1 cellular context compared by ENCODE assay signal in the genomic region with DNA sequence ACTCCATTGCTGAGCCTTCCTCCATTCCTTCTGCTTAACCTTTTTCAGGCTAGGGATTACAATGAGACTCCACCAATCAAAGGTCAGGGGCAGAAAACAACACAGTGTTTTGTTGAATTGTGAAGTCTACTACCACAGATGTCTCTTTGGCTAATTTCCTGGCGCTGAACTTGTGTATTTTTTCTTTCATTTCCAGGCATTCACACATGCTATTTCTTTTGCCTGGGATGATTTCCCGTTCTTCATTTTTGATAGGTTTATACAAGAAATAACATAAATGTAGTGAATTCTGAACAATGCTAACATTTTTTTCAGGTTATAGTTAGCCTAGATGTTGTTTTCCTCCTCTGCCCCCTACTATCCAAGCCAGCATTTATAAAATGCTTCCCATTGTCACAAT.
TF ChIP-seq lines count a peak whose summit lies in the region.

No MANE protein-coding gene starts in this region.

TF ChIP-seq in GM23338, 12 proteins besides CTCF, POLR2A, EP300 and RAD21 (continued from another document):
- TF ChIP-seq, protein P1, sequence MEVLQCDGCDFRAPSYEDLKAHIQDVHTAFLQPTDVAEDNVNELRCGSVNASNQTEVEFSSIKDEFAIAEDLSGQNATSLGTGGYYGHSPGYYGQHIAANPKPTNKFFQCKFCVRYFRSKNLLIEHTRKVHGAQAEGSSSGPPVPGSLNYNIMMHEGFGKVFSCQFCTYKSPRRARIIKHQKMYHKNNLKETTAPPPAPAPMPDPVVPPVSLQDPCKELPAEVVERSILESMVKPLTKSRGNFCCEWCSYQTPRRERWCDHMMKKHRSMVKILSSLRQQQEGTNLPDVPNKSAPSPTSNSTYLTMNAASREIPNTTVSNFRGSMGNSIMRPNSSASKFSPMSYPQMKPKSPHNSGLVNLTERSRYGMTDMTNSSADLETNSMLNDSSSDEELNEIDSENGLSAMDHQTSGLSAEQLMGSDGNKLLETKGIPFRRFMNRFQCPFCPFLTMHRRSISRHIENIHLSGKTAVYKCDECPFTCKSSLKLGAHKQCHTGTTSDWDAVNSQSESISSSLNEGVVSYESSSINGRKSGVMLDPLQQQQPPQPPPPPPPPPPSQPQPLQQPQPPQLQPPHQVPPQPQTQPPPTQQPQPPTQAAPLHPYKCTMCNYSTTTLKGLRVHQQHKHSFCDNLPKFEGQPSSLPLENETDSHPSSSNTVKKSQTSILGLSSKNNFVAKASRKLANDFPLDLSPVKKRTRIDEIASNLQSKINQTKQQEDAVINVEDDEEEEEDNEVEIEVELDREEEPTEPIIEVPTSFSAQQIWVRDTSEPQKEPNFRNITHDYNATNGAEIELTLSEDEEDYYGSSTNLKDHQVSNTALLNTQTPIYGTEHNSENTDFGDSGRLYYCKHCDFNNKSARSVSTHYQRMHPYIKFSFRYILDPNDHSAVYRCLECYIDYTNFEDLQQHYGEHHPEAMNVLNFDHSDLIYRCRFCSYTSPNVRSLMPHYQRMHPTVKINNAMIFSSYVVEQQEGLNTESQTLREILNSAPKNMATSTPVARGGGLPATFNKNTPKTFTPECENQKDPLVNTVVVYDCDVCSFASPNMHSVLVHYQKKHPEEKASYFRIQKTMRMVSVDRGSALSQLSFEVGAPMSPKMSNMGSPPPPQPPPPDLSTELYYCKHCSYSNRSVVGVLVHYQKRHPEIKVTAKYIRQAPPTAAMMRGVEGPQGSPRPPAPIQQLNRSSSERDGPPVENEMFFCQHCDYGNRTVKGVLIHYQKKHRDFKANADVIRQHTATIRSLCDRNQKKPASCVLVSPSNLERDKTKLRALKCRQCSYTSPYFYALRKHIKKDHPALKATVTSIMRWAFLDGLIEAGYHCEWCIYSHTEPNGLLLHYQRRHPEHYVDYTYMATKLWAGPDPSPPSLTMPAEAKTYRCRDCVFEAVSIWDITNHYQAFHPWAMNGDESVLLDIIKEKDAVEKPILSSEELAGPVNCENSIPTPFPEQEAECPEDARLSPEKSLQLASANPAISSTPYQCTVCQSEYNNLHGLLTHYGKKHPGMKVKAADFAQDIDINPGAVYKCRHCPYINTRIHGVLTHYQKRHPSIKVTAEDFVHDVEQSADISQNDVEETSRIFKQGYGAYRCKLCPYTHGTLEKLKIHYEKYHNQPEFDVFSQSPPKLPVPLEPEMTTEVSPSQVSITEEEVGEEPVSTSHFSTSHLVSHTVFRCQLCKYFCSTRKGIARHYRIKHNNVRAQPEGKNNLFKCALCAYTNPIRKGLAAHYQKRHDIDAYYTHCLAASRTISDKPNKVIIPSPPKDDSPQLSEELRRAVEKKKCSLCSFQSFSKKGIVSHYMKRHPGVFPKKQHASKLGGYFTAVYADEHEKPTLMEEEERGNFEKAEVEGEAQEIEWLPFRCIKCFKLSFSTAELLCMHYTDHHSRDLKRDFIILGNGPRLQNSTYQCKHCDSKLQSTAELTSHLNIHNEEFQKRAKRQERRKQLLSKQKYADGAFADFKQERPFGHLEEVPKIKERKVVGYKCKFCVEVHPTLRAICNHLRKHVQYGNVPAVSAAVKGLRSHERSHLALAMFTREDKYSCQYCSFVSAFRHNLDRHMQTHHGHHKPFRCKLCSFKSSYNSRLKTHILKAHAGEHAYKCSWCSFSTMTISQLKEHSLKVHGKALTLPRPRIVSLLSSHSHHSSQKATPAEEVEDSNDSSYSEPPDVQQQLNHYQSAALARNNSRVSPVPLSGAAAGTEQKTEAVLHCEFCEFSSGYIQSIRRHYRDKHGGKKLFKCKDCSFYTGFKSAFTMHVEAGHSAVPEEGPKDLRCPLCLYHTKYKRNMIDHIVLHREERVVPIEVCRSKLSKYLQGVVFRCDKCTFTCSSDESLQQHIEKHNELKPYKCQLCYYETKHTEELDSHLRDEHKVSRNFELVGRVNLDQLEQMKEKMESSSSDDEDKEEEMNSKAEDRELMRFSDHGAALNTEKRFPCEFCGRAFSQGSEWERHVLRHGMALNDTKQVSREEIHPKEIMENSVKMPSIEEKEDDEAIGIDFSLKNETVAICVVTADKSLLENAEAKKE (CRISPR knock-in tag; IDR thresholded peaks at IDR 0.05) = no peak
- TF ChIP-seq, protein P2, sequence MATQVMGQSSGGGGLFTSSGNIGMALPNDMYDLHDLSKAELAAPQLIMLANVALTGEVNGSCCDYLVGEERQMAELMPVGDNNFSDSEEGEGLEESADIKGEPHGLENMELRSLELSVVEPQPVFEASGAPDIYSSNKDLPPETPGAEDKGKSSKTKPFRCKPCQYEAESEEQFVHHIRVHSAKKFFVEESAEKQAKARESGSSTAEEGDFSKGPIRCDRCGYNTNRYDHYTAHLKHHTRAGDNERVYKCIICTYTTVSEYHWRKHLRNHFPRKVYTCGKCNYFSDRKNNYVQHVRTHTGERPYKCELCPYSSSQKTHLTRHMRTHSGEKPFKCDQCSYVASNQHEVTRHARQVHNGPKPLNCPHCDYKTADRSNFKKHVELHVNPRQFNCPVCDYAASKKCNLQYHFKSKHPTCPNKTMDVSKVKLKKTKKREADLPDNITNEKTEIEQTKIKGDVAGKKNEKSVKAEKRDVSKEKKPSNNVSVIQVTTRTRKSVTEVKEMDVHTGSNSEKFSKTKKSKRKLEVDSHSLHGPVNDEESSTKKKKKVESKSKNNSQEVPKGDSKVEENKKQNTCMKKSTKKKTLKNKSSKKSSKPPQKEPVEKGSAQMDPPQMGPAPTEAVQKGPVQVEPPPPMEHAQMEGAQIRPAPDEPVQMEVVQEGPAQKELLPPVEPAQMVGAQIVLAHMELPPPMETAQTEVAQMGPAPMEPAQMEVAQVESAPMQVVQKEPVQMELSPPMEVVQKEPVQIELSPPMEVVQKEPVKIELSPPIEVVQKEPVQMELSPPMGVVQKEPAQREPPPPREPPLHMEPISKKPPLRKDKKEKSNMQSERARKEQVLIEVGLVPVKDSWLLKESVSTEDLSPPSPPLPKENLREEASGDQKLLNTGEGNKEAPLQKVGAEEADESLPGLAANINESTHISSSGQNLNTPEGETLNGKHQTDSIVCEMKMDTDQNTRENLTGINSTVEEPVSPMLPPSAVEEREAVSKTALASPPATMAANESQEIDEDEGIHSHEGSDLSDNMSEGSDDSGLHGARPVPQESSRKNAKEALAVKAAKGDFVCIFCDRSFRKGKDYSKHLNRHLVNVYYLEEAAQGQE (IDR thresholded peaks at IDR 0.05; ENCODE audit: unreplicated experiment) = no peak
- TF ChIP-seq, protein P3, sequence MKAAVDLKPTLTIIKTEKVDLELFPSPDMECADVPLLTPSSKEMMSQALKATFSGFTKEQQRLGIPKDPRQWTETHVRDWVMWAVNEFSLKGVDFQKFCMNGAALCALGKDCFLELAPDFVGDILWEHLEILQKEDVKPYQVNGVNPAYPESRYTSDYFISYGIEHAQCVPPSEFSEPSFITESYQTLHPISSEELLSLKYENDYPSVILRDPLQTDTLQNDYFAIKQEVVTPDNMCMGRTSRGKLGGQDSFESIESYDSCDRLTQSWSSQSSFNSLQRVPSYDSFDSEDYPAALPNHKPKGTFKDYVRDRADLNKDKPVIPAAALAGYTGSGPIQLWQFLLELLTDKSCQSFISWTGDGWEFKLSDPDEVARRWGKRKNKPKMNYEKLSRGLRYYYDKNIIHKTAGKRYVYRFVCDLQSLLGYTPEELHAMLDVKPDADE (IDR thresholded peaks at IDR 0.05) = no peak
- TF ChIP-seq STAT1 (IDR thresholded peaks at IDR 0.05; ENCODE audit: unreplicated experiment) = no peak
- TF ChIP-seq ZNF331 (CRISPR knock-in tag; IDR thresholded peaks at IDR 0.05; ENCODE audit: low read depth) = no peak
- TF ChIP-seq EZH2 (IDR thresholded peaks at IDR 0.05; ENCODE audit: low read depth, unreplicated experiment) = no peak
- TF ChIP-seq NANOG (IDR thresholded peaks at IDR 0.05; ENCODE audit: borderline replicate concordance) = no peak
- no peak for TF ChIP-seq POLR2AphosphoS5 (IDR thresholded peaks at IDR 0.05; ENCODE audit: low read depth)
TF ChIP-seq in GM23338: peak in this region for 0.
